ENCODE assay signal across 8 cellular contexts in genomic region chr3:193869221-193870201, GRCh38.
DNase-seq lines count a peak whose midpoint lies in the region; ATAC-seq, FAIRE-seq and TF ChIP-seq lines count a peak whose summit lies in the region.

No MANE protein-coding gene starts in this region.

- no peak overlapping the region for H2AK5ac ChIP-seq in H1 (ENCODE audit: low read depth, low read length)

- no peak for TF ChIP-seq EP300 in H1 (IDR thresholded peaks at IDR 0.05; ENCODE audit: borderline replicate concordance in 1 of 2, low read depth in 2 of 2, low read length in 2 of 2)

- no peak overlapping the region for H3K4ac ChIP-seq in H1 (replicated peaks; ENCODE audit: insufficient read length, low read depth, low read length)

- peak in 1 of 2 experiments; percentile 79 for DNase-seq in Caco-2
- peak; percentile 38 to 57 for DNase-seq in NOMO-1 (lab: John Stamatoyannopoulos, UW; ENCODE audit: unreplicated experiment in 2 of 2)
- peak; percentile 74 to 81 for DNase-seq in H1 (ENCODE audit: low read depth in 1 of 2, low spot score in 2 of 2)
- peak; percentile 71 for DNase-seq in mucosa of gallbladder (ENCODE audit: low spot score)
- DNase-seq in NCI-H2107 (lab: John Stamatoyannopoulos, UW), result no peak

- no peaks in the 10 kb centered on the region for H3K23me2 ChIP-seq in H1 (ENCODE audit: low read depth, low read length)

- H2AFZ ChIP-seq in H1 (ENCODE audit: low read length), result no peak overlapping the region

- BruUV-seq in Caco-2 (replicated peaks; lab: Mats Ljungman, UMichigan), result no TSS peak

- H3K9me3 Mint-ChIP-seq in Caco-2 (ENCODE audit: unreplicated experiment), result peaks cover 6% of the 10 kb centered on the region

- POLR2A ChIA-PET in Caco-2 (lab: Charles Lee) (no interaction called here), H1 (lab: Charles Lee; ENCODE audit: partially characterized antibody) (interaction anchor here (0.7 to 1.5 kb wide), 3 partner anchors 11 to 133 kb away, joined by 3 to 5 read pairs (median 3); no protein-coding TSS in a partner anchor)

- no peak overlapping the region for H3K4me3 Mint-ChIP-seq in Caco-2 (ENCODE audit: unreplicated experiment)

- no peak overlapping the region for H3K27ac ChIP-seq in H1 (ENCODE audit: low read depth, low read length)

- no peaks in the 10 kb centered on the region for H3K79me1 ChIP-seq in H1 (ENCODE audit: low read depth, low read length)

- H2BK12ac ChIP-seq in H1 (ENCODE audit: low read depth, low read length), result peak overlapping the region; percentile 95; the same call in 1 of the 2 replicates

- H3K36me3 ChIP-seq in Caco-2 (ENCODE audit: control insufficient read depth, insufficient read depth, low read length) (no peaks in the 10 kb centered on the region), H1 (ENCODE audit: control insufficient read depth in 2 of 4, insufficient read depth in 4 of 4, low read length in 3 of 4) (no peaks in the 10 kb centered on the region)

- no peak overlapping the region for H3K14ac ChIP-seq in H1 (ENCODE audit: insufficient read length)

- peak overlapping the region; percentile 74 for H4K8ac ChIP-seq in H1 (ENCODE audit: extremely low read depth, insufficient read depth, low read length)

- H3K27me3 Mint-ChIP-seq in Caco-2 (ENCODE audit: insufficient read depth, unreplicated experiment), result no peaks in the 10 kb centered on the region

- H4K20me1 ChIP-seq in H1 (replicated peaks in 1 of 2; ENCODE audit: control insufficient read depth in 1 of 2, insufficient read depth in 2 of 2, low read length in 2 of 2), result no peaks in the 10 kb centered on the region

- CTCF ChIA-PET in Caco-2 (lab: Charles Lee) (no interaction called here), H1 (lab: Charles Lee; ENCODE audit: partially characterized antibody) (interaction anchor here (0.6 to 1.1 kb wide), 3 partner anchors 88 to 462 kb away, joined by 3 to 8 read pairs (median 3); no protein-coding TSS in a partner anchor)

- H4K5ac ChIP-seq in H1 (ENCODE audit: insufficient read length, low read depth, low read length), result peak overlapping the region; percentile 6

- no peak overlapping the region for H2BK120ac ChIP-seq in H1 (replicated peaks; ENCODE audit: low read depth, low read length)

- no peaks in the 10 kb centered on the region for H3K79me2 ChIP-seq in H1 (ENCODE audit: control insufficient read depth in 1 of 2, insufficient read depth in 2 of 2, low read length in 2 of 2)

- peak overlapping the region; percentile 49; the same call in 1 of the 2 replicates for H2BK5ac ChIP-seq in H1 (ENCODE audit: low read depth, low read length)

- peaks cover 63% of the 10 kb centered on the region for H3K4me1 Mint-ChIP-seq in Caco-2 (ENCODE audit: low read depth, unreplicated experiment)

- peak overlapping the region; percentile 86 for H2BK20ac ChIP-seq in H1 (ENCODE audit: low read length)

- no peak for FAIRE-seq in H1 (lab: Jason Lieb, UNC)

- peak overlapping the region; percentile 76 for H3K27ac Mint-ChIP-seq in Caco-2 (ENCODE audit: unreplicated experiment)

- H3K4me2 ChIP-seq in H1 (ENCODE audit: insufficient read depth in 1 of 2, low read depth in 2 of 2, low read length in 2 of 2), result peak overlapping the region; percentile 39 to 45; a peak in 3 of 4 replicates

- intact Hi-C loops in Caco-2 (cut with micrococcal nuclease; ENCODE audit: unreplicated experiment), result no loop called here

- peak overlapping the region; percentile 83 for H3K18ac ChIP-seq in H1 (ENCODE audit: extremely low read depth, low read length)

- no peak overlapping the region for H3K23ac ChIP-seq in H1 (ENCODE audit: insufficient read length)

- H3K56ac ChIP-seq in H1 (replicated peaks; ENCODE audit: insufficient read length, low read depth, low read length), result no peak overlapping the region

- WGBS in H1 (ENCODE audit: extremely low coverage in 1 of 2, insufficient coverage in 1 of 2, insufficient read length in 1 of 2, insufficient replicate concordance in 2 of 2, low coverage in 1 of 2, low lambda C conversion rate in 2 of 2, missing lambda C conversion rate in 1 of 2), 2 experiments, result 27% methylated on average over 57 of the region's 71 CpGs; no CpG with 5 or more reads in 1 of the 2 experiments

- H3K9me3 ChIP-seq in Caco-2 (no peaks in the 10 kb centered on the region), H1 (ENCODE audit: insufficient read depth in 2 of 2, low read depth in 1 of 2, low read length in 1 of 2) (no peaks in the 10 kb centered on the region)

- no peak for ATAC-seq in GM18520 (IDR thresholded peaks at IDR 0.05; ENCODE audit: unreplicated experiment)
- ATAC-seq in HG02642 (IDR thresholded peaks at IDR 0.05; ENCODE audit: poor library complexity, unreplicated experiment), result no peak
- ATAC-seq in HG03521 (IDR thresholded peaks at IDR 0.05; ENCODE audit: unreplicated experiment), result no peak

- peak in 1 of 2 experiments; percentile 17; a peak in 1 of 4 replicates for TF ChIP-seq RAD21 in H1 (IDR thresholded peaks at IDR 0.05 in 1 of 2, conservative IDR thresholded peaks at IDR 0.05 in 1 of 2; ENCODE audit: low read depth in 2 of 2, low read length in 2 of 2)

- TF ChIP-seq POLR2A in H1 (IDR thresholded peaks at IDR 0.05; ENCODE audit: control extremely low read depth in 1 of 2, low read depth in 2 of 2, low read length in 2 of 2), result no peak

- H2BK15ac ChIP-seq in H1 (ENCODE audit: low read length), result peak overlapping the region; percentile 31; the same call in 1 of the 2 replicates

- H3K27me3 ChIP-seq in Caco-2 (replicated peaks; ENCODE audit: control insufficient read depth, insufficient read depth, low read length) (no peaks in the 10 kb centered on the region), H1 (replicated peaks in 1 of 4; ENCODE audit: control insufficient read depth in 3 of 4, extremely low read depth in 1 of 4, insufficient read depth in 3 of 4, low read length in 3 of 4) (peaks cover 0 to 37% (median 26%) of the 10 kb centered on the region in 4 experiments; a peak in 6 of 7 replicates)

- no peak overlapping the region for H3K9ac ChIP-seq in H1 (replicated peaks in 1 of 4; ENCODE audit: extremely low read depth in 1 of 4, low read depth in 3 of 4, low read length in 3 of 4)

- H3K4me3 ChIP-seq in Caco-2 (ENCODE audit: low read depth, low read length), result no peak overlapping the region
- H3K4me3 ChIP-seq in H1 (ENCODE audit: extremely low read depth in 1 of 4, insufficient read depth in 2 of 4, low read depth in 3 of 4, low read length in 4 of 4), result peak overlapping the region in 2 of 4 experiments; percentile 4 to 35; a peak in 1 of 8 replicates

- peak overlapping the region; percentile 78 for H4K91ac ChIP-seq in H1 (replicated peaks; ENCODE audit: insufficient read length, low read length)

- TF ChIP-seq CTCF in Caco-2 (IDR thresholded peaks at IDR 0.05; ENCODE audit: insufficient read depth in 1 of 2, low read depth in 1 of 2, low read length in 1 of 2, severe bottlenecking in 1 of 2, unreplicated experiment in 1 of 2), result no peak
- TF ChIP-seq CTCF in H1 (IDR thresholded peaks at IDR 0.05; ENCODE audit: control extremely low read depth in 1 of 3, insufficient read depth in 1 of 3, low read depth in 1 of 3, low read length in 3 of 3), result no peak

- H3K4me1 ChIP-seq in Caco-2 (peaks cover 61% of the 10 kb centered on the region), H1 (replicated peaks in 1 of 4; ENCODE audit: control insufficient read depth in 3 of 4, insufficient read depth in 4 of 4, low read length in 3 of 4) (peaks cover 0 to 16% (median 10%) of the 10 kb centered on the region in 4 experiments; a peak in 6 of 7 replicates)

- H3K36me3 Mint-ChIP-seq in Caco-2 (ENCODE audit: insufficient read depth, unreplicated experiment), result no peaks in the 10 kb centered on the region

TF ChIP-seq in H1, 55 proteins besides CTCF, POLR2A, EP300 and RAD21 (continues in another document):
- TF ChIP-seq MAX (IDR thresholded peaks at IDR 0.05), result peak; percentile 95
- TF ChIP-seq SIX5 (IDR thresholded peaks at IDR 0.05; ENCODE audit: low read depth, low read length), result no peak
- peak; percentile 28 for TF ChIP-seq KDM4A (IDR thresholded peaks at IDR 0.05; ENCODE audit: low read depth, low read length, severe bottlenecking)
- 0 out of 2 replicates have a peak, but pooled peaks have one; percentile 27 for TF ChIP-seq RBBP5 (IDR thresholded peaks at IDR 0.05; ENCODE audit: borderline replicate concordance, low read depth, low read length)
- peak; percentile 62 for TF ChIP-seq CTBP2 (IDR thresholded peaks at IDR 0.05; ENCODE audit: borderline replicate concordance, insufficient read depth, insufficient read length, low read length)
- peak; percentile 27; the same call in 1 of the 2 replicates for TF ChIP-seq CREB1 (IDR thresholded peaks at IDR 0.05)
- TF ChIP-seq EZH2 (IDR thresholded peaks at IDR 0.05; ENCODE audit: low read depth, low read length, severe bottlenecking), result peak; percentile 56
- TF ChIP-seq ASH2L (IDR thresholded peaks at IDR 0.05; ENCODE audit: low read length), result peak; percentile 44
- TF ChIP-seq JUND (IDR thresholded peaks at IDR 0.05; ENCODE audit: low read length), result peak; percentile 77
- TF ChIP-seq E2F6 (IDR thresholded peaks at IDR 0.05), result peak; percentile 93
- TF ChIP-seq ZNF274 (IDR thresholded peaks at IDR 0.05; ENCODE audit: borderline replicate concordance, extremely low read depth, low read length), result no peak
- TF ChIP-seq HDAC6 (IDR thresholded peaks at IDR 0.05; ENCODE audit: low read depth, low read length), result no peak
- TF ChIP-seq PHF8 (conservative IDR thresholded peaks at IDR 0.05; ENCODE audit: low read depth, low read length), result 0 out of 2 replicates have a peak, but pooled peaks have one; percentile 1
- no peak for TF ChIP-seq FOSL1 (IDR thresholded peaks at IDR 0.05; ENCODE audit: insufficient read depth, low read depth, low read length)
- TF ChIP-seq USF2 (IDR thresholded peaks at IDR 0.05; ENCODE audit: low read length), result peak; percentile 46; the same call in 1 of the 2 replicates
